Comparison of ENCODE assay signal across 8 cellular contexts in the genomic region with DNA sequence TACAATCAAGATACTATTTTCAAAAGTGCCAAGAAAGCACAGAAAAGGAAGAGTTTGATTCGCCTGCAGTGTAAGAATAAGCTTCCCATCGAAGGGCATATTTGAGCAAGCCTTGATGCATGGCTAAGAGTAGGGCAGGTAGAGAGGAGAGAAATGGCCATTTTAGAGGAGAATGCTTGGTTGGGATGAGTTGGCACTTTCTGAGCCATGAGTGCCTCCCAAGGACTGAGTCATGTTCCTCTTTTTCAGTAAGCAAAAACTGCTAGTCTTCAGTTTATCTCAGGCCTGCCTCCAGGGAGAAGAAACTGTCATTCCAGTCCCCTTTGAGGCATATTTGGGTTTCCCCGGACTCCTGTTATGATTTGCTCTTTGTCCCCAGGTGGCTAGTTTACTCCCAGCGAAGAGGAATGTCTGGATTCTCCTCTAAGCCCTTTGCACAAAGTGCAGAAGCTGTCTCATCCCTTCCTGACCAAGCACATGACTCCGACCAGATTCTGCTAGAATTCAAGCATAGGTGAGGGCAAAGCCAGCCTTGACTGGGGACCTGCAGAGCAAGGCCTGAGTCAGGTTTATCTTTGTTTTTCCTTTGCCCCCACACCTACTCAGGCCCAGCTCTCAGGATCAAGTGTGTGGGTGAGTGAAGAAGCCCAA.
DNase-seq lines count a peak whose midpoint lies in the region; ATAC-seq and TF ChIP-seq lines count a peak whose summit lies in the region.

No MANE protein-coding gene starts in this region.

- H3K23ac ChIP-seq in neuronal stem cell (ENCODE audit: low read depth, low read length, poor library complexity): no peak overlapping the region

- no peak overlapping the region for H2AFZ ChIP-seq in neuronal stem cell (ENCODE audit: low read length)

- peak; percentile 48 for ATAC-seq in GM19397 (IDR thresholded peaks at IDR 0.05; ENCODE audit: unreplicated experiment)
- peak; percentile 38 for ATAC-seq in HG03280 (IDR thresholded peaks at IDR 0.05; ENCODE audit: unreplicated experiment)
- ATAC-seq in gastrocnemius medialis: peak; percentile 71 to 73
- no peak for ATAC-seq in T-cell (replicated peaks in 1 of 4)

- no peak overlapping the region for H3K18ac ChIP-seq in neuronal stem cell (ENCODE audit: low read length)

- no peaks in the 10 kb centered on the region for H3K4me1 Mint-ChIP-seq in T-cell

- no peak overlapping the region for H3K14ac ChIP-seq in neuronal stem cell (ENCODE audit: low read length)

- no peak overlapping the region for H3K27ac Mint-ChIP-seq in T-cell

- H4K8ac ChIP-seq in neuronal stem cell (ENCODE audit: low read depth, low read length): no peak overlapping the region

- no peak overlapping the region for H4K91ac ChIP-seq in neuronal stem cell (ENCODE audit: low read depth, low read length, poor library complexity)

- POLR2A ChIA-PET in T-cell (lab: Charles Lee): no interaction called here

- no peaks in the 10 kb centered on the region for H3K9me3 ChIP-seq in gastrocnemius medialis
- no peaks in the 10 kb centered on the region for H3K9me3 ChIP-seq in neuronal stem cell (replicated peaks in 1 of 2; ENCODE audit: control insufficient read depth in 2 of 2, insufficient read depth in 1 of 2, low read depth in 1 of 2, low read length in 2 of 2)

- H2BK12ac ChIP-seq in neuronal stem cell (ENCODE audit: low read length): no peak overlapping the region

- no peak overlapping the region for H2BK5ac ChIP-seq in neuronal stem cell (ENCODE audit: low read length)

- TF ChIP-seq CTCF in gastrocnemius medialis (IDR thresholded peaks at IDR 0.05 in 4 of 5, conservative IDR thresholded peaks at IDR 0.05 in 1 of 5): no peak

- H3K4ac ChIP-seq in neuronal stem cell (ENCODE audit: low read length): no peak overlapping the region

- H3K27ac ChIP-seq in gastrocnemius medialis (peak overlapping the region; percentile 61 to 82 (median 67)), neuronal stem cell (replicated peaks; ENCODE audit: low read length) (no peak overlapping the region)

- intact Hi-C loops in gastrocnemius medialis (cut with DNase I; ENCODE audit: low total_unique reads): no loop called here

- peaks cover 10 to 12% of the 10 kb centered on the region in 2 donors for H3K27me3 Mint-ChIP-seq in T-cell

- no peaks in the 10 kb centered on the region for H3K36me3 Mint-ChIP-seq in T-cell

- H3K27me3 ChIP-seq in gastrocnemius medialis (no peaks in the 10 kb centered on the region), neuronal stem cell (ENCODE audit: control insufficient read depth in 3 of 3, insufficient read depth in 3 of 3, low read depth in 1 of 3, low read length in 3 of 3) (peaks cover 0 to 17% (median 0%) of the 10 kb centered on the region in 3 experiments)

- no peak overlapping the region for H3K4me3 Mint-ChIP-seq in T-cell

- no peak overlapping the region for H2BK15ac ChIP-seq in neuronal stem cell (ENCODE audit: low read length)

- H3K36me3 ChIP-seq in gastrocnemius medialis (no peaks in the 10 kb centered on the region), neuronal stem cell (replicated peaks in 1 of 2; ENCODE audit: control insufficient read depth in 2 of 2, insufficient read depth in 2 of 2, low read length in 2 of 2) (no peaks in the 10 kb centered on the region)

- H3K4me3 ChIP-seq in gastrocnemius medialis (no peak overlapping the region), neuronal stem cell (ENCODE audit: low read length in 2 of 2) (no peak overlapping the region)

- TF ChIP-seq POLR2A in gastrocnemius medialis (IDR thresholded peaks at IDR 0.05): no peak

- no peak overlapping the region for H3K4me2 ChIP-seq in neuronal stem cell (ENCODE audit: insufficient read depth, low read length, poor library complexity, severe bottlenecking)

- WGBS in neuronal stem cell (ENCODE audit: extremely low coverage in 2 of 2, insufficient read length in 2 of 2, insufficient replicate concordance in 1 of 2), 2 donors: no CpG with 5 or more reads among the region's 5 CpGs

- no peak overlapping the region for H3K9ac ChIP-seq in neuronal stem cell (ENCODE audit: low read depth, low read length, poor library complexity)

- no peak overlapping the region for H2AK5ac ChIP-seq in neuronal stem cell (ENCODE audit: low read depth, low read length)

- H3K9me3 Mint-ChIP-seq in T-cell: peaks cover 0 to 4% (median 0%) of the 10 kb centered on the region in 3 donors

- CTCF ChIA-PET in T-cell (lab: Charles Lee): no interaction called here

- H3K79me1 ChIP-seq in neuronal stem cell (ENCODE audit: low read depth, low read length): no peaks in the 10 kb centered on the region

- no peak overlapping the region for H2BK120ac ChIP-seq in neuronal stem cell (ENCODE audit: low read depth, low read length)

- DNase-seq in amniotic epithelial cell (ENCODE audit: low read depth) (peak; percentile 76), gastrocnemius medialis (no peak), neuronal stem cell (ENCODE audit: low spot score) (no peak), T-cell (no peak)
- DNase-seq in NK-92 treated with Interleukin-12 subunit alpha and Interleukin-12 subunit beta, amount 100 ng/mL, for 24 hours (lab: John Stamatoyannopoulos, UW): no peak
- no peak for DNase-seq in activated effector memory CD4-positive, alpha-beta T cell treated with Interleukin-2 at 50 U/mL for 16 hours

- H3K4me1 ChIP-seq in gastrocnemius medialis (peaks cover 14 to 21% of the 10 kb centered on the region in 2 donors), neuronal stem cell (ENCODE audit: control insufficient read depth in 2 of 2, insufficient read depth in 1 of 2, low read depth in 1 of 2, low read length in 2 of 2) (peaks cover 0 to 2% of the 10 kb centered on the region in 2 donors)

- in situ Hi-C loops in gastrocnemius medialis (cut with MboI; ENCODE audit: low sequenced_read_pairs in 4 of 4): no loop called here

Comparison
In these comparisons a context has a peak if more than half of its experiments do, and no peak if none do; other contexts are left out.
1. ATAC-seq: peak in GM19397 (single experiment), HG03280 (single experiment) and gastrocnemius medialis (2 of 2); none in T-cell (0 of 4).